9 cellular contexts compared by ENCODE assay signal in genomic region chr7:101924171-101924570, GRCh38.
DNase-seq lines count a peak whose midpoint lies in the region; ATAC-seq lines count a peak whose summit lies in the region.
"Had no signal": no experiment of that assay in that cellular context is flagged by ENCODE, and none has a peak within 500 bp of the region (broad histone marks: within the 10 kb centered on the region; RNA-seq: fewer than 3 reads in every experiment).

No MANE protein-coding gene starts in this region.

- no peak overlapping the region for H3K4me3 Mint-ChIP-seq in activated T-cell treated with anti-CD3 and anti-CD28 coated beads, Interleukin-2, amount 50 U/mL, for 4 hours

- H3K27me3 Mint-ChIP-seq in activated T-cell treated with anti-CD3 and anti-CD28 coated beads, Interleukin-2, amount 50 U/mL, for 4 hours (ENCODE audit: low read depth), result no peaks in the 10 kb centered on the region
- H3K27me3 Mint-ChIP-seq: CD4-positive, CD25-positive, alpha-beta regulatory T cell had no signal

- no peaks in the 10 kb centered on the region for H3K9me3 ChIP-seq in right cardiac atrium (ENCODE audit: control insufficient read depth, low read length)

- H3K27me3 ChIP-seq in right cardiac atrium (ENCODE audit: control insufficient read depth, insufficient read depth), result no peaks in the 10 kb centered on the region

- peak overlapping the region; percentile 56 for H3K27ac ChIP-seq in right cardiac atrium (ENCODE audit: low read length)

- no peak overlapping the region for H3K4me3 ChIP-seq in right cardiac atrium (ENCODE audit: low read length)

- H3K36me3 Mint-ChIP-seq in activated T-cell treated with anti-CD3 and anti-CD28 coated beads, Interleukin-2, amount 50 U/mL, for 4 hours (ENCODE audit: insufficient read depth), result peaks cover 13% of the 10 kb centered on the region

- intact Hi-C loops in right cardiac atrium (cut with DNase I), result no loop called here

- H3K4me1 ChIP-seq in right cardiac atrium (ENCODE audit: control insufficient read depth, insufficient read depth, low read length), result no peaks in the 10 kb centered on the region

- peaks cover 6% of the 10 kb centered on the region for H3K4me1 Mint-ChIP-seq in activated T-cell treated with anti-CD3 and anti-CD28 coated beads, Interleukin-2, amount 50 U/mL, for 4 hours (ENCODE audit: low read depth)

- peak; percentile 55 to 79 for ATAC-seq in activated T-cell treated with anti-CD3 and anti-CD28 coated beads, Interleukin-2, amount 50 U/mL, for 4 hours
- peak; percentile 63 to 84 for ATAC-seq in right cardiac atrium
- no peak for ATAC-seq in HG02852 (IDR thresholded peaks at IDR 0.05; ENCODE audit: unreplicated experiment)
- no peak for ATAC-seq in GM18517 (IDR thresholded peaks at IDR 0.05; ENCODE audit: unreplicated experiment)

- 53% methylated on average over 9 of the region's 9 CpGs for WGBS in right cardiac atrium

- H3K9me3 Mint-ChIP-seq in activated T-cell treated with anti-CD3 and anti-CD28 coated beads, Interleukin-2, amount 50 U/mL, for 4 hours, result no peaks in the 10 kb centered on the region

- peak; percentile 7 for DNase-seq in activated T-cell treated with anti-CD3 and anti-CD28 coated beads for 24 hours (ENCODE audit: low read depth)
- no peak for DNase-seq in activated T-cell treated with anti-CD3 and anti-CD28 coated beads, Interleukin-2, amount 50 U/mL, for 1 hour
- no peak for DNase-seq in activated T-cell treated with anti-CD3 and anti-CD28 coated beads, Interleukin-2, amount 50 U/mL, for 4 hours
- no peak for DNase-seq in right cardiac atrium
- peak; percentile 83 for DNase-seq in stromal cell of bone marrow (ENCODE audit: low read depth)
- no peak for DNase-seq in cortex of kidney (lab: John Stamatoyannopoulos, UW)
- DNase-seq: CD4-positive, CD25-positive, alpha-beta regulatory T cell had no signal

Comparison
In these comparisons a context has a peak if more than half of its experiments do, and no peak if none do; other contexts are left out.
1. DNase-seq: peak in activated T-cell treated with anti-CD3 and anti-CD28 coated beads for 24 hours (single experiment) and stromal cell of bone marrow (single experiment); none in activated T-cell treated with anti-CD3 and anti-CD28 coated beads, Interleukin-2, amount 50 U/mL, for 1 hour (single experiment), activated T-cell treated with anti-CD3 and anti-CD28 coated beads, Interleukin-2, amount 50 U/mL, for 4 hours (single experiment), right cardiac atrium (0 of 3) and cortex of kidney (single experiment).
2. ATAC-seq: peak in activated T-cell treated with anti-CD3 and anti-CD28 coated beads, Interleukin-2, amount 50 U/mL, for 4 hours (2 of 2) and right cardiac atrium (2 of 2); none in HG02852 (single experiment) and GM18517 (single experiment).